ENCODE assay signal across 1 cellular context in genomic region chr3:55609230-55610100, GRCh38.
TF ChIP-seq lines count a peak whose summit lies in the region.

No MANE protein-coding gene starts in this region.

TF ChIP-seq in GM12878, 131 proteins besides CTCF, POLR2A, EP300 and RAD21 (continued from another document):
- TF ChIP-seq, protein P1, sequence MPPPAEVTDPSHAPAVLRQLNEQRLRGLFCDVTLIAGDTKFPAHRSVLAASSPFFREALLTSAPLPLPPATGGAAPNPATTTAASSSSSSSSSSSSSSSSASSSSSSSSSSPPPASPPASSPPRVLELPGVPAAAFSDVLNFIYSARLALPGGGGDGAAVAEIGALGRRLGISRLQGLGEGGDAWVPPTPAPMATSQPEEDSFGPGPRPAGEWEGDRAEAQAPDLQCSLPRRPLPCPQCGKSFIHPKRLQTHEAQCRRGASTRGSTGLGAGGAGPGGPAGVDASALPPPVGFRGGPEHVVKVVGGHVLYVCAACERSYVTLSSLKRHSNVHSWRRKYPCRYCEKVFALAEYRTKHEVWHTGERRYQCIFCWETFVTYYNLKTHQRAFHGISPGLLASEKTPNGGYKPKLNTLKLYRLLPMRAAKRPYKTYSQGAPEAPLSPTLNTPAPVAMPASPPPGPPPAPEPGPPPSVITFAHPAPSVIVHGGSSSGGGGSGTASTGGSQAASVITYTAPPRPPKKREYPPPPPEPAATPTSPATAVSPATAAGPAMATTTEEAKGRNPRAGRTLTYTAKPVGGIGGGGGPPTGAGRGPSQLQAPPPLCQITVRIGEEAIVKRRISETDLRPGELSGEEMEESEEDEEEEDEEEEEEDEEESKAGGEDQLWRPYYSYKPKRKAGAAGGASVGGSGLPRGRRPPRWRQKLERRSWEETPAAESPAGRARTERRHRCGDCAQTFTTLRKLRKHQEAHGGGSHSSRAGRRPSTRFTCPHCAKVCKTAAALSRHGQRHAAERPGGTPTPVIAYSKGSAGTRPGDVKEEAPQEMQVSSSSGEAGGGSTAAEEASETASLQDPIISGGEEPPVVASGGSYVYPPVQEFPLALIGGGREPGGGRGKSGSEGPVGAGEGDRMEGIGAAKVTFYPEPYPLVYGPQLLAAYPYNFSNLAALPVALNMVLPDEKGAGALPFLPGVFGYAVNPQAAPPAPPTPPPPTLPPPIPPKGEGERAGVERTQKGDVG (CRISPR knock-in tag; IDR thresholded peaks at IDR 0.05), result no peak
- no peak for TF ChIP-seq NR2C1 (IDR thresholded peaks at IDR 0.05)
